12 cellular contexts compared by ENCODE assay signal in the genomic region with DNA sequence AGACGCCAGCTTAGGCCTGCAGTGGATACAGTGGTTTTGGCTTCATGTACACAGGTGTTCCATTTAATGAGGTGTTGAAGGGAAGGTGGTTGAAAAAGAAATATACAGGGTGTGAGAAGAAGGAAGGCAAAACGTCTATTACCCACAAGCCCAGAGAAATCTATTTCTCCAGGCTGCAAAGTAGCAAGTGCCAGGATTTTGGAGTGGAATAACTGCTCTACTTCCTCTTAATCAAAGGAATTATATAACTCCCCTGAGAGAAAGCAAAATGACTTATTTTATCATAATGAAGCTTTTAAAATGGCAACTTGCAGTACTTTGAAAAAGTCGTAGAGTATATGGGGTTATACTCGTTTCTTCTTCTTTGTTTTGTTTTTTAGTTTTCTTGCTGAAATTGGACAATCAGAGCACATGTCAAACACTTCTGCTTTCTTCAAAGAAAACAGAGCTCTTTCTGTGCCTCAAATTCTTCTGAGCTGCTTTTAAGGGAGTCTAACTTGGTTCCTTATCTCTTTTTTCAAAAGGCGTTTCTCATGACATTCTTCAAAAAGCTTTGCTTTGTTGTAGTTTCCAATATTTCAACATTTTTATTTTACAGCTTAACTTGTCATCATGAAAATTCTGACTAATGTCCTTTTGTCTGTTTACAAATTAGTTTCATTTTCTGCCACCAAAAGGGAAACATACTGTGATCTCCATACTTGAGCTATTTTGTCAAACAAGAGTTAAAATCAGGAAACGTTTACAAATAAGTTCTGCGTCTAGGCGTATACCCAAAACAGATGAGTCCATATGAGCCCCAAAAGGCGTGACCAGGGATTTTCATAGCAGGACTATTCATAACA.
DNase-seq lines count a peak whose midpoint lies in the region; ATAC-seq and TF ChIP-seq lines count a peak whose summit lies in the region.
"Had no signal": no experiment of that assay in that cellular context is flagged by ENCODE, and none has a peak within 500 bp of the region (broad histone marks: within the 10 kb centered on the region; RNA-seq: fewer than 3 reads in every experiment).

No MANE protein-coding gene starts in this region.

- no peaks in the 10 kb centered on the region for H3K36me3 ChIP-seq in gastroesophageal sphincter

- peaks cover 39% of the 10 kb centered on the region for H3K4me1 Mint-ChIP-seq in osteocyte (ENCODE audit: unreplicated experiment)
- H3K4me1 Mint-ChIP-seq: central memory CD8-positive, alpha-beta T cell had no signal

- H3K4me1 ChIP-seq in gastroesophageal sphincter: peaks cover 0 to 18% (median 8%) of the 10 kb centered on the region in 3 donors

- peak overlapping the region; percentile 64 for H3K27ac Mint-ChIP-seq in osteocyte (ENCODE audit: unreplicated experiment)

- DNase-seq in AG08395 (ENCODE audit: low spot score): peak; percentile 12
- peak; percentile 20 for DNase-seq in OCI-M1 (lab: John Stamatoyannopoulos, UW)
- DNase-seq in osteocyte (ENCODE audit: extremely low spot score, unreplicated experiment): no peak
- DNase-seq in DMS79 treated with DMSO at 0.1 percent for 48 hours (lab: John Stamatoyannopoulos, UW): no peak
- no peak for DNase-seq in NCI-H2029 (lab: John Stamatoyannopoulos, UW)
- DNase-seq in hippocampal formation (lab: John Stamatoyannopoulos, UW): no peak
- DNase-seq in stimulated activated CD4-positive, alpha-beta T cell treated with anti-CD3 and anti-CD28 coated beads, Interleukin-4, amount 100 ng/mL, for 4 hours: no peak
- DNase-seq: activated T-cell treated with anti-CD3 and anti-CD28 coated beads, Interleukin-2, amount 50 U/mL, for 4 hours; NCI-H2029 treated with DMSO at 0.1 percent for 48 hours had no signal

- no peak overlapping the region for H3K4me3 Mint-ChIP-seq in osteocyte (ENCODE audit: unreplicated experiment)
- H3K4me3 Mint-ChIP-seq: activated T-cell treated with anti-CD3 and anti-CD28 coated beads, Interleukin-2, amount 50 U/mL, for 4 hours; central memory CD8-positive, alpha-beta T cell had no signal

- peaks cover 3% of the 10 kb centered on the region for H3K9me3 Mint-ChIP-seq in osteocyte (ENCODE audit: unreplicated experiment)
- H3K9me3 Mint-ChIP-seq: activated T-cell treated with anti-CD3 and anti-CD28 coated beads, Interleukin-2, amount 50 U/mL, for 4 hours; central memory CD8-positive, alpha-beta T cell had no signal

- TF ChIP-seq EP300 in gastroesophageal sphincter (IDR thresholded peaks at IDR 0.05): no peak

- TF ChIP-seq POLR2A in gastroesophageal sphincter (IDR thresholded peaks at IDR 0.05): no peak

- H3K4me3 ChIP-seq in gastroesophageal sphincter: no peak overlapping the region

- WGBS in gastroesophageal sphincter (ENCODE audit: low coverage in 1 of 2), 2 donors: 28 to 45% methylated on average over 8 to 9 of the region's 9 CpGs

- peaks cover 12% of the 10 kb centered on the region for H3K36me3 Mint-ChIP-seq in osteocyte (ENCODE audit: unreplicated experiment)

- H3K27ac ChIP-seq in gastroesophageal sphincter: peak overlapping the region; percentile 23 to 52 (median 42)

- no peak for ATAC-seq in gastroesophageal sphincter
- ATAC-seq: Panc1 had no signal

- no peak for TF ChIP-seq CTCF in gastroesophageal sphincter (IDR thresholded peaks at IDR 0.05)
- no peak for TF ChIP-seq CTCF in osteocyte (IDR thresholded peaks at IDR 0.05)

- no peaks in the 10 kb centered on the region for H3K9me3 ChIP-seq in gastroesophageal sphincter

- H3K27me3 Mint-ChIP-seq in osteocyte (ENCODE audit: unreplicated experiment): no peaks in the 10 kb centered on the region
- H3K27me3 Mint-ChIP-seq: central memory CD8-positive, alpha-beta T cell had no signal

- no peaks in the 10 kb centered on the region for H3K27me3 ChIP-seq in gastroesophageal sphincter

Comparison
In these comparisons a context has a peak if more than half of its experiments do, and no peak if none do; other contexts are left out.
1. DNase-seq: peak in AG08395 (single experiment) and OCI-M1 (single experiment); none in osteocyte (single experiment), DMS79 treated with DMSO at 0.1 percent for 48 hours (single experiment), NCI-H2029 (single experiment), hippocampal formation (0 of 2) and stimulated activated CD4-positive, alpha-beta T cell treated with anti-CD3 and anti-CD28 coated beads, Interleukin-4, amount 100 ng/mL, for 4 hours (0 of 2).